Comparison of ENCODE assay signal across 18 cellular contexts in genomic region chr4:111963158-111963557, GRCh38.
"Had no signal": no experiment of that assay in that cellular context is flagged by ENCODE, and none has a peak within 500 bp of the region (broad histone marks: within the 10 kb centered on the region; RNA-seq: fewer than 3 reads in every experiment).

No MANE protein-coding gene starts in this region.

- H3K9me3 Mint-ChIP-seq: activated CD8-positive, alpha-beta T cell treated with anti-CD3 and anti-CD28 coated beads for 36 hours; activated T-cell treated with anti-CD3 and anti-CD28 coated beads, Interleukin-2, amount 50 U/mL, for 72 hours; WTC11 had no signal

- H3K27ac ChIP-seq: colonic mucosa, pancreas, sigmoid colon, spleen, stomach, thoracic aorta, upper lobe of right lung had no signal

- ATAC-seq: activated CD8-positive, alpha-beta T cell treated with anti-CD3 and anti-CD28 coated beads for 36 hours; activated T-cell treated with anti-CD3 and anti-CD28 coated beads, Interleukin-2, amount 50 U/mL, for 72 hours; mucosa of descending colon; naive thymus-derived CD4-positive, alpha-beta T cell; pancreas; upper lobe of right lung; WTC11 had no signal

- H3K36me3 ChIP-seq: colonic mucosa, pancreas, sigmoid colon, spleen, stomach, thoracic aorta, upper lobe of right lung had no signal

- H3K9me3 ChIP-seq: colonic mucosa, mucosa of descending colon, pancreas, sigmoid colon, spleen, stomach, thoracic aorta, upper lobe of right lung had no signal

- H3K36me3 Mint-ChIP-seq: activated naive CD8-positive, alpha-beta T cell; naive thymus-derived CD4-positive, alpha-beta T cell; WTC11 had no signal

- H3K27ac Mint-ChIP-seq: activated CD8-positive, alpha-beta T cell treated with anti-CD3 and anti-CD28 coated beads for 36 hours; activated naive CD8-positive, alpha-beta T cell; activated T-cell treated with anti-CD3 and anti-CD28 coated beads, Interleukin-2, amount 50 U/mL, for 72 hours; naive thymus-derived CD4-positive, alpha-beta T cell; WTC11 had no signal

- H3K4me3 ChIP-seq: colonic mucosa, mucosa of descending colon, pancreas, sigmoid colon, spleen, stomach, thoracic aorta, upper lobe of right lung had no signal

- H3K27me3 Mint-ChIP-seq: activated CD8-positive, alpha-beta T cell treated with anti-CD3 and anti-CD28 coated beads for 36 hours; naive thymus-derived CD4-positive, alpha-beta T cell had no signal

- H3K4me1 Mint-ChIP-seq: naive thymus-derived CD4-positive, alpha-beta T cell; WTC11 had no signal

- H3K27me3 ChIP-seq: colonic mucosa, pancreas, sigmoid colon, spleen, stomach, upper lobe of right lung had no signal

- H3K4me3 Mint-ChIP-seq: activated CD8-positive, alpha-beta T cell treated with anti-CD3 and anti-CD28 coated beads for 36 hours; activated naive CD8-positive, alpha-beta T cell; activated T-cell treated with anti-CD3 and anti-CD28 coated beads, Interleukin-2, amount 50 U/mL, for 72 hours; naive thymus-derived CD4-positive, alpha-beta T cell; WTC11 had no signal

- DNase-seq: activated CD4-positive, alpha-beta T cell treated with anti-CD3 and anti-CD28 coated beads for 48 hours; activated CD8-positive, alpha-beta memory T cell treated with anti-CD3 and anti-CD28 coated beads, Interleukin-2, amount 50 U/mL, for 4 hours; activated CD8-positive, alpha-beta T cell treated with anti-CD3 and anti-CD28 coated beads for 36 hours; activated gamma-delta T cell treated with Interleukin-2 at 50 U/mL for 16 hours; activated T-cell treated with anti-CD3 and anti-CD28 coated beads, Interleukin-2, amount 50 U/mL, for 72 hours; amniotic stem cell; colonic mucosa; mammary epithelial cell; mucosa of descending colon; naive thymus-derived CD4-positive, alpha-beta T cell; pancreas; sigmoid colon; spleen; stomach; upper lobe of right lung had no signal
